Comparison of ENCODE assay signal across 1 cellular context in the genomic region with DNA sequence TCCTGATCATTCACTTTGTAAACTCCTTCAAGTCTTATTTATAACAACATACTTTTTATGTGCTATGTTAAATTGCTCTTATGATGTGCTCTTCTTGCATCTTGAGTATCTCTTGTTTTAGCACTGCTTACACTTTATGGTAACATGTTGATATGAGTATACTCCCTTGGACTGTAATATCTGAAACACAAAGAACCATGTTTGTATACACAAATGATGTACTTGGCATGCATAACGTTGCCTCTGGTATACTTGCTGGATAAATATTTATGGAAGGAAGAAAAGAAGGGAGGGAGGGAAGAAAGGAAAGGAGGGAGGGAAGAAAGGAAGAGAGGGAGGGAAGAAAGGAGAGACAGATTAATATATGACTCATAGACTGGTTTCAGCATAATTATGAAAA.
TF ChIP-seq lines count a peak whose summit lies in the region.

No MANE protein-coding gene starts in this region.

TF ChIP-seq in endothelial cell of umbilical vein, 7 proteins besides CTCF, POLR2A, EP300 and RAD21 (continued from another document):
- TF ChIP-seq, protein P1, sequence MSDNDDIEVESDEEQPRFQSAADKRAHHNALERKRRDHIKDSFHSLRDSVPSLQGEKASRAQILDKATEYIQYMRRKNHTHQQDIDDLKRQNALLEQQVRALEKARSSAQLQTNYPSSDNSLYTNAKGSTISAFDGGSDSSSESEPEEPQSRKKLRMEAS (IDR thresholded peaks at IDR 0.05; ENCODE audit: insufficient read depth, insufficient read length): no peak
- TF ChIP-seq JUN (IDR thresholded peaks at IDR 0.05; ENCODE audit: borderline replicate concordance, insufficient read depth, insufficient read length, low read depth): no peak
- no peak for TF ChIP-seq MYC (IDR thresholded peaks at IDR 0.05; ENCODE audit: low read depth, low read length)
- no peak for TF ChIP-seq POLR2AphosphoS5 (IDR thresholded peaks at IDR 0.05; ENCODE audit: insufficient read depth, low read depth, low read length)
